In genomic region chr1:168178638-168179410, GRCh38 we compare ENCODE assay signal across 1 cellular context.
TF ChIP-seq lines count a peak whose summit lies in the region.

Gene TIPRL, plus strand, starts transcription at chr1:168178962. Its CDS starts 116 bp downstream, at chr1:168179078.

TF ChIP-seq in WTC11, 78 proteins besides CTCF, POLR2A, EP300 and RAD21 (continued from another document):
- TF ChIP-seq CBFB (CRISPR knock-in tag; IDR thresholded peaks at IDR 0.05; ENCODE audit: low read depth) (no peak), ZNF138 (CRISPR knock-in tag; conservative IDR thresholded peaks at IDR 0.05) (no peak), GABPB1 (CRISPR knock-in tag; IDR thresholded peaks at IDR 0.05) (peak; percentile 86), TEAD1 (CRISPR knock-in tag; IDR thresholded peaks at IDR 0.05) (peak; percentile 81; the same call in 1 of the 2 replicates), E2F1 (CRISPR knock-in tag; IDR thresholded peaks at IDR 0.05) (no peak), ESRRA (CRISPR knock-in tag; IDR thresholded peaks at IDR 0.05; ENCODE audit: borderline replicate concordance) (no peak), RORB (CRISPR knock-in tag; IDR thresholded peaks at IDR 0.05) (no peak), OVOL2 (CRISPR knock-in tag; IDR thresholded peaks at IDR 0.05; ENCODE audit: borderline replicate concordance) (no peak), SP1 (CRISPR knock-in tag; conservative IDR thresholded peaks at IDR 0.05) (peak; percentile 95; the same call in 1 of the 2 replicates), ZNF425 (CRISPR knock-in tag; conservative IDR thresholded peaks at IDR 0.05) (no peak), ETV6 (CRISPR knock-in tag; IDR thresholded peaks at IDR 0.05) (peak; percentile 94), FOXP1 (CRISPR knock-in tag; IDR thresholded peaks at IDR 0.05; ENCODE audit: borderline replicate concordance) (peak; percentile 57; the same call in 1 of the 2 replicates), CREM (CRISPR knock-in tag; IDR thresholded peaks at IDR 0.05) (peak; percentile 62; the same call in 1 of the 2 replicates), AFF4 (CRISPR knock-in tag; IDR thresholded peaks at IDR 0.05; ENCODE audit: borderline replicate concordance) (no peak), USF1 (CRISPR knock-in tag; IDR thresholded peaks at IDR 0.05) (peak; percentile 42; the same call in 1 of the 2 replicates), EMX1 (CRISPR knock-in tag; IDR thresholded peaks at IDR 0.05) (no peak), ZNF416 (CRISPR knock-in tag; IDR thresholded peaks at IDR 0.05) (no peak), IRF2 (CRISPR knock-in tag; IDR thresholded peaks at IDR 0.05; ENCODE audit: borderline replicate concordance, low read depth) (no peak), HMGXB4 (CRISPR knock-in tag; IDR thresholded peaks at IDR 0.05) (peak; percentile 67; the same call in 1 of the 2 replicates), MLX (CRISPR knock-in tag; IDR thresholded peaks at IDR 0.05) (no peak), ZBTB21 (CRISPR knock-in tag; IDR thresholded peaks at IDR 0.05; ENCODE audit: borderline replicate concordance) (no peak; the same call in 1 of the 2 replicates)
- TF ChIP-seq, protein P1, sequence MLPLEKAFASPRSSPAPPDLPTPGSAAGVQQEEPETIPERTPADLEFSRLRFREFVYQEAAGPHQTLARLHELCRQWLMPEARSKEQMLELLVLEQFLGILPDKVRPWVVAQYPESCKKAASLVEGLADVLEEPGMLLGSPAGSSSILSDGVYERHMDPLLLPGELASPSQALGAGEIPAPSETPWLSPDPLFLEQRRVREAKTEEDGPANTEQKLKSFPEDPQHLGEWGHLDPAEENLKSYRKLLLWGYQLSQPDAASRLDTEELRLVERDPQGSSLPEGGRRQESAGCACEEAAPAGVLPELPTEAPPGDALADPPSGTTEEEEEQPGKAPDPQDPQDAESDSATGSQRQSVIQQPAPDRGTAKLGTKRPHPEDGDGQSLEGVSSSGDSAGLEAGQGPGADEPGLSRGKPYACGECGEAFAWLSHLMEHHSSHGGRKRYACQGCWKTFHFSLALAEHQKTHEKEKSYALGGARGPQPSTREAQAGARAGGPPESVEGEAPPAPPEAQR (CRISPR knock-in tag; IDR thresholded peaks at IDR 0.05): no peak
- TF ChIP-seq, protein P2, sequence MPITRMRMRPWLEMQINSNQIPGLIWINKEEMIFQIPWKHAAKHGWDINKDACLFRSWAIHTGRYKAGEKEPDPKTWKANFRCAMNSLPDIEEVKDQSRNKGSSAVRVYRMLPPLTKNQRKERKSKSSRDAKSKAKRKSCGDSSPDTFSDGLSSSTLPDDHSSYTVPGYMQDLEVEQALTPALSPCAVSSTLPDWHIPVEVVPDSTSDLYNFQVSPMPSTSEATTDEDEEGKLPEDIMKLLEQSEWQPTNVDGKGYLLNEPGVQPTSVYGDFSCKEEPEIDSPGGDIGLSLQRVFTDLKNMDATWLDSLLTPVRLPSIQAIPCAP (CRISPR knock-in tag; IDR thresholded peaks at IDR 0.05): no peak
